Comparison of ENCODE assay signal across 8 cellular contexts in the genomic region with DNA sequence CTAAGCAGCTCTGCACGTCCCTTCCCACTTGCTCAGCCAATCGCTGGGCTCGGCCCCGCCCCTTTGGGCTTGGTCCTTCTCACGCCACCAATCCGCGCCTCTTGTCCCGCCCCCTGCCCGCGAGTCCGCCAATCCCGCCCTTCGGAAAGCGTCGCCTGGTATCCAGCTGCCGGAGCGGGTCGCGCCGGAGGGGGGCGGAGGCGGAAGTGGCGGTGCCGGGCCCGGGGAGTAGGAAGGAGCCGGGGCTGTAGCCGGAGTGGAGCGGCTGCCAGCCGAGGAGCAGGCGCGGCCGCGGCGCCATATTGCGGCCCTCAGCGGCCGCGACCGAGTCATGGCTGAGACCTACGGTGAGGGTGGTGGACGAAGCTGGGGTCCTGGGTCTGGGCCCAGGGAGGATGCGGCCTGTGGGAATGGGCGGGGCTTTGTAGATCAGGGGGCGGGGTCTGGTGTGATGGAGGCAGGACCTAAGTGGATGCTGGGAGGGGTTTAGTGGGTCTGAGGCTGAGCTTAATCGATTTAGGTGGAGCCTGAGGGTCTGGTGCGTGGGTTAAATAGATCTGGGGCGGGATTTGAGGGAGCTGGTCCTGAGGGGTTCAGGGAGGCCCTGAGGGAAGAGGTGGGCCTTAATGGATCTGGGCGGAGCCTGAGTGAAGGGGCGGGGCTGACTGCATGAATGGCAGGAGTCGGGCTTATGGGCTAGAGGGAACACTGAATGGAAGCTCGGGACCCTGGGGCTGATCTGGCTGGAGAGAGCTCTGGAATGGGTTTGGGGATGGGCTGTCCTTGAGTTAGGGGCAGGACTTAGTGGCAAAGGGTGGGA. TPM values are rescaled to one million over a fixed set of nuclear protein-coding genes. Genes with fewer than 3 reads are reported as not detected.
DNase-seq lines count a peak whose midpoint lies in the region; ATAC-seq and TF ChIP-seq lines count a peak whose summit lies in the region.

A gene with protein sequence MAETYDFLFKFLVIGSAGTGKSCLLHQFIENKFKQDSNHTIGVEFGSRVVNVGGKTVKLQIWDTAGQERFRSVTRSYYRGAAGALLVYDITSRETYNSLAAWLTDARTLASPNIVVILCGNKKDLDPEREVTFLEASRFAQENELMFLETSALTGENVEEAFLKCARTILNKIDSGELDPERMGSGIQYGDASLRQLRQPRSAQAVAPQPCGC (plus strand): TSS at position 203 of the 820 bp plus-strand sequence. CDS start 129 bp downstream, at position 332.

- peak within 1 kb of the TSS; percentile 97 for H3K27ac Mint-ChIP-seq in WTC11

- ATAC-seq in GM18909 (IDR thresholded peaks at IDR 0.05; ENCODE audit: poor library complexity, unreplicated experiment), result peak; percentile 67
- ATAC-seq in HG03175 (IDR thresholded peaks at IDR 0.05; ENCODE audit: unreplicated experiment), result peak; percentile 62
- peak; percentile 79 for ATAC-seq in WTC11

- H3K4me3 ChIP-seq in AG04450 (ENCODE audit: low read depth, low read length), result peak within 1 kb of the TSS; percentile 75
- H3K4me3 ChIP-seq in cardiac fibroblast (replicated peaks in 1 of 2; ENCODE audit: low read depth in 2 of 2, low read length in 2 of 2), result peak within 1 kb of the TSS; percentile 61 to 79

- no peaks in the 10 kb centered on the region for H3K27me3 Mint-ChIP-seq in WTC11 (ENCODE audit: low read depth)

- peak within 1 kb of the TSS; percentile 76 for H3K4me3 Mint-ChIP-seq in WTC11

- H3K9me3 Mint-ChIP-seq in WTC11, result no peaks in the 10 kb centered on the region

- TF ChIP-seq CTCF in AG04450 (IDR thresholded peaks at IDR 0.05; ENCODE audit: low read depth, low read length), result no peak
- TF ChIP-seq CTCF in WTC11 (IDR thresholded peaks at IDR 0.05), result no peak
- no peak for TF ChIP-seq CTCF in cardiac fibroblast (IDR thresholded peaks at IDR 0.05; ENCODE audit: low read depth, low read length)

- peaks cover 27% of the 10 kb centered on the region for H3K4me1 Mint-ChIP-seq in WTC11

- H3K27ac ChIP-seq in AG04450 (ENCODE audit: low read depth, low read length), result peak within 1 kb of the TSS; percentile 96

- 0 out of 2 replicates have a peak, but pooled peaks cover 3% of the 10 kb centered on the region for H3K36me3 Mint-ChIP-seq in WTC11

- H3K27me3 ChIP-seq in AG04450 (ENCODE audit: control insufficient read depth, insufficient read depth, low read length), result no peaks in the 10 kb centered on the region

- POLR2A ChIA-PET in AG04450 (lab: Yijun Ruan, JAX), result interaction anchor here (0.6 to 2.7 kb wide), 21 partner anchors 9 to 1181 kb away, joined by 3 to 28 read pairs (median 5); partner anchors contain the start of genes ACTMAP, COQ8B, EGLN2 and ITPKC
- POLR2A ChIA-PET in WTC11 (lab: Charles Lee), result interaction anchor here (0.5 to 3.2 kb wide), 25 partner anchors 8 to 586 kb away, joined by 3 to 48 read pairs (median 5); partner anchors contain the start of genes ACTMAP, B9D2, COQ8B and EGLN2

- DNase-seq in AG04450 (ENCODE audit: low read depth, low spot score), result peak; percentile 100
- DNase-seq in NCI-H226, result peak; percentile 99
- peak; percentile 100 for DNase-seq in WTC11 (ENCODE audit: low spot score)
- peak; percentile 99 to 100 for DNase-seq in cardiac fibroblast (ENCODE audit: low read depth in 2 of 2)
- DNase-seq in iPS-NIHi7 (ENCODE audit: extremely low spot score), result peak; percentile 94
- peak; percentile 100 for DNase-seq in smooth muscle cell of the brain vasculature (ENCODE audit: low read depth, low spot score)

- no peaks in the 10 kb centered on the region; the same call in 1 of the 2 replicates for H3K9me3 ChIP-seq in AG04450 (ENCODE audit: control insufficient read depth, insufficient read depth, low read length)

- CTCF ChIA-PET in AG04450 (lab: Charles Lee) (interaction anchor here (0.6 to 3.0 kb wide), 10 partner anchors 20 to 544 kb away, joined by 3 to 20 read pairs (median 4); partner anchors contain the start of genes EGLN2 and ITPKC), WTC11 (lab: Charles Lee) (interaction anchor here (0.6 to 4.7 kb wide), 29 partner anchors 15 to 696 kb away, joined by 3 to 76 read pairs (median 4); partner anchors contain the start of genes ACTMAP, COQ8B, EGLN2 and ITPKC)

TF ChIP-seq in WTC11, 78 proteins besides CTCF, POLR2A, EP300 and RAD21 (continues in another document):
- 0 out of 2 replicates have a peak, but pooled peaks have one; percentile 18 for TF ChIP-seq TEAD1 (CRISPR knock-in tag; IDR thresholded peaks at IDR 0.05)
- no peak for TF ChIP-seq ATF1 (CRISPR knock-in tag; IDR thresholded peaks at IDR 0.05)
- TF ChIP-seq JAZF1 (CRISPR knock-in tag; IDR thresholded peaks at IDR 0.05), result no peak
- no peak for TF ChIP-seq IRF2 (CRISPR knock-in tag; IDR thresholded peaks at IDR 0.05; ENCODE audit: borderline replicate concordance, low read depth)
- no peak for TF ChIP-seq FOXJ3 (CRISPR knock-in tag; IDR thresholded peaks at IDR 0.05; ENCODE audit: borderline replicate concordance)
- no peak for TF ChIP-seq AR (CRISPR knock-in tag; IDR thresholded peaks at IDR 0.05)
- TF ChIP-seq, protein P1, sequence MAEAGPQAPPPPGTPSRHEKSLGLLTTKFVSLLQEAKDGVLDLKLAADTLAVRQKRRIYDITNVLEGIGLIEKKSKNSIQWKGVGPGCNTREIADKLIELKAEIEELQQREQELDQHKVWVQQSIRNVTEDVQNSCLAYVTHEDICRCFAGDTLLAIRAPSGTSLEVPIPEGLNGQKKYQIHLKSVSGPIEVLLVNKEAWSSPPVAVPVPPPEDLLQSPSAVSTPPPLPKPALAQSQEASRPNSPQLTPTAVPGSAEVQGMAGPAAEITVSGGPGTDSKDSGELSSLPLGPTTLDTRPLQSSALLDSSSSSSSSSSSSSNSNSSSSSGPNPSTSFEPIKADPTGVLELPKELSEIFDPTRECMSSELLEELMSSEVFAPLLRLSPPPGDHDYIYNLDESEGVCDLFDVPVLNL (CRISPR knock-in tag; IDR thresholded peaks at IDR 0.05; ENCODE audit: borderline replicate concordance, low read depth), result no peak
- no peak for TF ChIP-seq CREB1 (CRISPR knock-in tag; IDR thresholded peaks at IDR 0.05)
- no peak for TF ChIP-seq NR3C1 (CRISPR knock-in tag; conservative IDR thresholded peaks at IDR 0.05; ENCODE audit: low read depth)
- TF ChIP-seq, protein P2, sequence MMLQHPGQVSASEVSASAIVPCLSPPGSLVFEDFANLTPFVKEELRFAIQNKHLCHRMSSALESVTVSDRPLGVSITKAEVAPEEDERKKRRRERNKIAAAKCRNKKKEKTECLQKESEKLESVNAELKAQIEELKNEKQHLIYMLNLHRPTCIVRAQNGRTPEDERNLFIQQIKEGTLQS (CRISPR knock-in tag; conservative IDR thresholded peaks at IDR 0.05), result no peak
- no peak for TF ChIP-seq SMAD4 (CRISPR knock-in tag; IDR thresholded peaks at IDR 0.05)
- TF ChIP-seq TP53 (CRISPR knock-in tag; IDR thresholded peaks at IDR 0.05), result no peak
- TF ChIP-seq NFYB (CRISPR knock-in tag; conservative IDR thresholded peaks at IDR 0.05; ENCODE audit: low read depth), result peak; percentile 99
- TF ChIP-seq ZNF416 (CRISPR knock-in tag; IDR thresholded peaks at IDR 0.05), result no peak
- no peak for TF ChIP-seq OVOL2 (CRISPR knock-in tag; IDR thresholded peaks at IDR 0.05; ENCODE audit: borderline replicate concordance)
- TF ChIP-seq ZNF138 (CRISPR knock-in tag; conservative IDR thresholded peaks at IDR 0.05), result no peak
- peak; percentile 99 for TF ChIP-seq SP1 (CRISPR knock-in tag; conservative IDR thresholded peaks at IDR 0.05)
- TF ChIP-seq IRF1 (CRISPR knock-in tag; IDR thresholded peaks at IDR 0.05), result no peak
- 0 out of 2 replicates have a peak, but pooled peaks have one; percentile 39 for TF ChIP-seq ETV6 (CRISPR knock-in tag; IDR thresholded peaks at IDR 0.05)

RNA-seq across cellular contexts. Expression of the gene that starts here (rescaled TPM):
- polyA plus RNA-seq in AG04450 (2011; rRNA removed), result 14.0 and 16.2 TPM in 2 replicates
- 6.3 and 12.9 TPM in 2 replicates for polyA minus RNA-seq in AG04450 (2011; rRNA and poly(A)+ RNA removed)
- total RNA-seq in WTC11 (2021), result 29.7 to 34.1 TPM (median 30.5 TPM) in 3 replicates

Comparison
In these comparisons a context has a peak if more than half of its experiments do, and no peak if none do; other contexts are left out.
1. Peak in every context shown above with its lines: DNase-seq, ATAC-seq, H3K4me3 ChIP-seq and H3K27ac ChIP-seq.